In genomic region chr3:157369712-157370447, GRCh38 we compare ENCODE assay signal across 14 cellular contexts.
A peak's percentile ranks its signal among the peaks of the same experiment; 100 is the strongest.
DNase-seq lines count a peak whose midpoint lies in the region; ATAC-seq and TF ChIP-seq lines count a peak whose summit lies in the region.
"Had no signal": no experiment of that assay in that cellular context is flagged by ENCODE, and none has a peak within 500 bp of the region (broad histone marks: within the 10 kb centered on the region; RNA-seq: fewer than 3 reads in every experiment).

No MANE protein-coding gene starts in this region.

- TF ChIP-seq CTCF in LNCaP clone FGC (IDR thresholded peaks at IDR 0.05; ENCODE audit: control insufficient read depth, extremely low read depth, insufficient read depth) (no peak), WTC11 (IDR thresholded peaks at IDR 0.05) (no peak), left ventricle myocardium inferior (IDR thresholded peaks at IDR 0.05; ENCODE audit: borderline replicate concordance) (no peak), progenitor cell of endocrine pancreas (IDR thresholded peaks at IDR 0.05; ENCODE audit: unreplicated experiment) (no peak)

- H3K27me3 ChIP-seq in left ventricle myocardium inferior (ENCODE audit: low read depth), result no peaks in the 10 kb centered on the region
- no peaks in the 10 kb centered on the region for H3K27me3 ChIP-seq in GM23248 (replicated peaks; ENCODE audit: insufficient read depth)

- H3K4me1 ChIP-seq in left ventricle myocardium inferior (peaks cover 4% of the 10 kb centered on the region), GM23248 (ENCODE audit: insufficient read depth) (peaks cover 16% of the 10 kb centered on the region)

- H3K36me3 Mint-ChIP-seq in WTC11, result no peaks in the 10 kb centered on the region
- no peaks in the 10 kb centered on the region for H3K36me3 Mint-ChIP-seq in progenitor cell of endocrine pancreas (ENCODE audit: insufficient read depth)
- H3K36me3 Mint-ChIP-seq: activated CD8-positive, alpha-beta memory T cell treated with anti-CD3 and anti-CD28 coated beads, Interleukin-2, amount 10 ng/mL, durations not matched to agents 7 days and 5 days; activated naive CD4-positive, alpha-beta T cell treated with anti-CD3 and anti-CD28 coated beads, Interleukin-2, amount 50 U/mL, for 24 hours had no signal

- intact Hi-C loops in left ventricle myocardium inferior (cut with micrococcal nuclease), result no loop called here

- CTCF ChIA-PET in WTC11 (lab: Charles Lee), result no interaction called here

- no peak overlapping the region for H2AFZ ChIP-seq in GM23248

- H4K20me1 ChIP-seq in GM23248 (ENCODE audit: insufficient read depth), result no peaks in the 10 kb centered on the region

- 67 to 72% methylated on average over 4 of the region's 4 CpGs for WGBS in GM23248 (ENCODE audit: low coverage in 1 of 2, low lambda C conversion rate in 2 of 2, missing lambda C conversion rate in 2 of 2), 2 experiments

- ATAC-seq in WTC11 (no peak), HG03571 (IDR thresholded peaks at IDR 0.05; ENCODE audit: unreplicated experiment) (no peak)
- ATAC-seq: activated CD8-positive, alpha-beta memory T cell treated with anti-CD3 and anti-CD28 coated beads, Interleukin-2, amount 10 ng/mL, durations not matched to agents 7 days and 5 days had no signal

- no peaks in the 10 kb centered on the region for H3F3A ChIP-seq in GM23248 (ENCODE audit: insufficient read depth)

- in situ Hi-C loops in GM23248 (cut with MboI), result no loop called here

- H3K4me3 Mint-ChIP-seq in WTC11 (no peak overlapping the region), progenitor cell of endocrine pancreas (ENCODE audit: low read depth) (no peak overlapping the region)
- H3K4me3 Mint-ChIP-seq: activated CD8-positive, alpha-beta memory T cell treated with anti-CD3 and anti-CD28 coated beads, Interleukin-2, amount 10 ng/mL, durations not matched to agents 7 days and 5 days; activated naive CD4-positive, alpha-beta T cell treated with anti-CD3 and anti-CD28 coated beads, Interleukin-2, amount 50 U/mL, for 24 hours had no signal

- H3K36me3 ChIP-seq in left ventricle myocardium inferior, result no peaks in the 10 kb centered on the region
- no peaks in the 10 kb centered on the region for H3K36me3 ChIP-seq in GM23248 (ENCODE audit: low read depth)
- H3K36me3 ChIP-seq: WERI-Rb-1 had no signal

- H3K4me1 Mint-ChIP-seq in WTC11 (peaks cover 12% of the 10 kb centered on the region), progenitor cell of endocrine pancreas (ENCODE audit: low read depth) (no peaks in the 10 kb centered on the region)
- H3K4me1 Mint-ChIP-seq: activated CD8-positive, alpha-beta memory T cell treated with anti-CD3 and anti-CD28 coated beads, Interleukin-2, amount 10 ng/mL, durations not matched to agents 7 days and 5 days; activated naive CD4-positive, alpha-beta T cell treated with anti-CD3 and anti-CD28 coated beads, Interleukin-2, amount 50 U/mL, for 24 hours had no signal

- H3K27ac ChIP-seq in left ventricle myocardium inferior (replicated peaks), result peak overlapping the region; percentile 25
- H3K27ac ChIP-seq in GM23248, result no peak overlapping the region
- H3K27ac ChIP-seq: coronary artery, WERI-Rb-1 had no signal

- no peaks in the 10 kb centered on the region for H3K9me3 Mint-ChIP-seq in WTC11
- no peaks in the 10 kb centered on the region for H3K9me3 Mint-ChIP-seq in progenitor cell of endocrine pancreas (ENCODE audit: low read depth)
- H3K9me3 Mint-ChIP-seq: activated naive CD4-positive, alpha-beta T cell treated with anti-CD3 and anti-CD28 coated beads, Interleukin-2, amount 50 U/mL, for 24 hours had no signal

- POLR2A ChIA-PET in WTC11 (lab: Charles Lee), result no interaction called here

- DNase-seq in LNCaP clone FGC (ENCODE audit: low read depth) (peak; percentile 92), WTC11 (ENCODE audit: low spot score) (no peak), left ventricle myocardium inferior (no peak), smooth muscle cell of the brain vasculature (ENCODE audit: low read depth, low spot score) (peak; percentile 94), progenitor cell of endocrine pancreas (ENCODE audit: low spot score, unreplicated experiment) (no peak), GM23248 (no peak)
- DNase-seq: activated CD8-positive, alpha-beta memory T cell treated with anti-CD3 and anti-CD28 coated beads, Interleukin-2, amount 10 ng/mL, durations not matched to agents 7 days and 5 days; foreskin fibroblast; NCI-H146; substantia nigra; WERI-Rb-1 had no signal

- no peak overlapping the region for H3K4me2 ChIP-seq in GM23248 (ENCODE audit: unreplicated experiment)

- no peaks in the 10 kb centered on the region for H3K9me2 ChIP-seq in GM23248 (ENCODE audit: insufficient read depth)

- H3K27ac Mint-ChIP-seq in WTC11 (peak overlapping the region; percentile 23; the same call in 1 of the 2 replicates), progenitor cell of endocrine pancreas (no peak overlapping the region)
- H3K27ac Mint-ChIP-seq: activated CD8-positive, alpha-beta memory T cell treated with anti-CD3 and anti-CD28 coated beads, Interleukin-2, amount 10 ng/mL, durations not matched to agents 7 days and 5 days; activated naive CD4-positive, alpha-beta T cell treated with anti-CD3 and anti-CD28 coated beads, Interleukin-2, amount 50 U/mL, for 24 hours had no signal

- H3K9me3 ChIP-seq in left ventricle myocardium inferior (replicated peaks), result no peaks in the 10 kb centered on the region
- H3K9me3 ChIP-seq in GM23248 (ENCODE audit: low read depth), result no peaks in the 10 kb centered on the region

- H3K9ac ChIP-seq in GM23248, result no peak overlapping the region

- no peaks in the 10 kb centered on the region for H3K27me3 Mint-ChIP-seq in WTC11 (ENCODE audit: low read depth)
- H3K27me3 Mint-ChIP-seq in progenitor cell of endocrine pancreas, result no peaks in the 10 kb centered on the region
- H3K27me3 Mint-ChIP-seq: activated CD8-positive, alpha-beta memory T cell treated with anti-CD3 and anti-CD28 coated beads, Interleukin-2, amount 10 ng/mL, durations not matched to agents 7 days and 5 days; activated naive CD4-positive, alpha-beta T cell treated with anti-CD3 and anti-CD28 coated beads, Interleukin-2, amount 50 U/mL, for 24 hours had no signal

- H3K4me3 ChIP-seq in LNCaP clone FGC (ENCODE audit: low read depth, low read length) (no peak overlapping the region), left ventricle myocardium inferior (no peak overlapping the region), GM23248 (no peak overlapping the region)
- H3K4me3 ChIP-seq: coronary artery had no signal

- H3K79me2 ChIP-seq in GM23248 (ENCODE audit: insufficient read depth), result no peaks in the 10 kb centered on the region

TF ChIP-seq in WTC11, 78 proteins besides CTCF, POLR2A, EP300 and RAD21 (continues in another document):
- no peak for TF ChIP-seq FOXP1 (CRISPR knock-in tag; IDR thresholded peaks at IDR 0.05; ENCODE audit: borderline replicate concordance)
- TF ChIP-seq TEAD1 (CRISPR knock-in tag; IDR thresholded peaks at IDR 0.05), result no peak
- TF ChIP-seq NFYB (CRISPR knock-in tag; conservative IDR thresholded peaks at IDR 0.05; ENCODE audit: low read depth), result no peak
- no peak for TF ChIP-seq NFATC4 (CRISPR knock-in tag; IDR thresholded peaks at IDR 0.05)
- TF ChIP-seq, protein P1, sequence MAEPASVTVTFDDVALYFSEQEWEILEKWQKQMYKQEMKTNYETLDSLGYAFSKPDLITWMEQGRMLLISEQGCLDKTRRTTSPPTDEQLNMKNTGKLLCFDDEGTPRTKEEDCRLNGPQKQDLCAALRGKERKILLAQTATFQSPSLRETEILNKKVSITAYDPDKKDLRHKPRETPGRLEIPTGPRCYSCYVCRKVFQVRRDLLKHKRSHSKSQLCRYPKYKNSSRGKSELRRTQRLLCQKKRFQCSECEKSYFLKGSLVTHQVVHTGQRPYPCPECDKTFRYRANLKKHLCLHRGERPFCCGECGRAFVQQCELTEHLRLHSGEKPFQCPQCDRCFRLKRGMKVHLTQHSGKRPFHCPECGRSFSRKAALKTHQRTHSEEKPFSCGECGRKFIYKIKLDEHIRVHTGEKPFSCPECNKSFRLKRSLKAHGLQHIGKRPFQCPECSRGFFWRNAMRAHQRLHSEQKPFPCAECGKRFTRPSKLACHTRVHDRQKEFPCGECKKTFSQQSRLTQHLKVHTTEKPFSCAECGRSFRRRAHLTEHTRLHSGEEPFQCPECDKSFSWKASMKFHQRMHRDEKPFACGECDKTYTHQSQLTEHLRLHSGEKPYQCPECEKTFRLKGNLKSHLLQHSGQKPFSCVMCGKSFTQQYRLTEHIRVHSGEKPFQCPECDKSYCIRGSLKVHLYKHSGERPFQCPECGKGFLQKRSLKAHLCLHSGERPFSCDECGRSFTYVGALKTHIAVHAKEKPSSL (CRISPR knock-in tag; conservative IDR thresholded peaks at IDR 0.05), result no peak
- TF ChIP-seq, protein P2, sequence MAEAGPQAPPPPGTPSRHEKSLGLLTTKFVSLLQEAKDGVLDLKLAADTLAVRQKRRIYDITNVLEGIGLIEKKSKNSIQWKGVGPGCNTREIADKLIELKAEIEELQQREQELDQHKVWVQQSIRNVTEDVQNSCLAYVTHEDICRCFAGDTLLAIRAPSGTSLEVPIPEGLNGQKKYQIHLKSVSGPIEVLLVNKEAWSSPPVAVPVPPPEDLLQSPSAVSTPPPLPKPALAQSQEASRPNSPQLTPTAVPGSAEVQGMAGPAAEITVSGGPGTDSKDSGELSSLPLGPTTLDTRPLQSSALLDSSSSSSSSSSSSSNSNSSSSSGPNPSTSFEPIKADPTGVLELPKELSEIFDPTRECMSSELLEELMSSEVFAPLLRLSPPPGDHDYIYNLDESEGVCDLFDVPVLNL (CRISPR knock-in tag; IDR thresholded peaks at IDR 0.05; ENCODE audit: borderline replicate concordance, low read depth), result no peak
- TF ChIP-seq ZNF512 (CRISPR knock-in tag; IDR thresholded peaks at IDR 0.05; ENCODE audit: borderline replicate concordance), result no peak
- no peak for TF ChIP-seq OVOL2 (CRISPR knock-in tag; IDR thresholded peaks at IDR 0.05; ENCODE audit: borderline replicate concordance)
- no peak for TF ChIP-seq SMAD3 (CRISPR knock-in tag; IDR thresholded peaks at IDR 0.05; ENCODE audit: borderline replicate concordance)
- TF ChIP-seq ZBTB21 (CRISPR knock-in tag; IDR thresholded peaks at IDR 0.05; ENCODE audit: borderline replicate concordance), result no peak
- TF ChIP-seq RORB (CRISPR knock-in tag; IDR thresholded peaks at IDR 0.05), result no peak
- TF ChIP-seq ZNF138 (CRISPR knock-in tag; conservative IDR thresholded peaks at IDR 0.05), result no peak

Comparison
In these comparisons a context has a peak if more than half of its experiments do, and no peak if none do; other contexts are left out.
1. DNase-seq: peak in LNCaP clone FGC (single experiment) and smooth muscle cell of the brain vasculature (single experiment); none in WTC11 (single experiment), left ventricle myocardium inferior (single experiment), progenitor cell of endocrine pancreas (single experiment) and GM23248 (single experiment).